ENCODE assay signal across 8 cellular contexts in genomic region chr21:32772281-32773047, GRCh38. TPM values are rescaled to one million over a fixed set of nuclear protein-coding genes. Genes with fewer than 3 reads are reported as not detected.
DNase-seq lines count a peak whose midpoint lies in the region; ATAC-seq, FAIRE-seq and TF ChIP-seq lines count a peak whose summit lies in the region.

No MANE protein-coding gene starts in this region.

- H3K27ac Mint-ChIP-seq in activated CD4-positive, alpha-beta memory T cell treated with anti-CD3 and anti-CD28 coated beads for 36 hours = peak overlapping the region; percentile 99
- peak overlapping the region; percentile 98 to 100 for H3K27ac Mint-ChIP-seq in effector memory CD8-positive, alpha-beta T cell
- peak overlapping the region; percentile 90 to 99 (median 97) for H3K27ac Mint-ChIP-seq in naive thymus-derived CD4-positive, alpha-beta T cell
- H3K27ac Mint-ChIP-seq in stimulated activated naive CD8-positive, alpha-beta T cell treated with anti-CD3 and anti-CD28 coated beads, Interleukin-15, Interleukin-2, amounts not matched to agents 100 ng/mL and 50 ng/mL, for 24 hours = peak overlapping the region; percentile 100

- H3K27ac ChIP-seq in naive thymus-derived CD4-positive, alpha-beta T cell (ENCODE audit: low read depth, low read length) = peak overlapping the region; percentile 76

- DNase-seq in GM10248 (ENCODE audit: extremely low spot score) (peak; percentile 65), NCI-H1105 treated with DMSO at 0.1 percent for 48 hours (lab: John Stamatoyannopoulos, UW) (peak; percentile 44), RCC 7860 (ENCODE audit: low spot score) (no peak)
- peak; percentile 84 for DNase-seq in activated CD4-positive, alpha-beta memory T cell treated with anti-CD3 and anti-CD28 coated beads for 36 hours
- peak; percentile 5 to 21 (median 7) for DNase-seq in effector memory CD8-positive, alpha-beta T cell
- peak in 7 of 9 donors; percentile 33 to 79 (median 42) for DNase-seq in naive thymus-derived CD4-positive, alpha-beta T cell

- H3K9me3 Mint-ChIP-seq in activated CD4-positive, alpha-beta memory T cell treated with anti-CD3 and anti-CD28 coated beads for 36 hours = no peaks in the 10 kb centered on the region
- H3K9me3 Mint-ChIP-seq in effector memory CD8-positive, alpha-beta T cell = peaks cover 0 to 2% of the 10 kb centered on the region in 2 donors
- H3K9me3 Mint-ChIP-seq in naive thymus-derived CD4-positive, alpha-beta T cell = peaks cover 0 to 9% (median 0%) of the 10 kb centered on the region in 11 donors
- peaks cover 5% of the 10 kb centered on the region for H3K9me3 Mint-ChIP-seq in stimulated activated naive CD8-positive, alpha-beta T cell treated with anti-CD3 and anti-CD28 coated beads, Interleukin-15, Interleukin-2, amounts not matched to agents 100 ng/mL and 50 ng/mL, for 24 hours

- TF ChIP-seq CTCF in GM10248 (IDR thresholded peaks at IDR 0.05; ENCODE audit: control extremely low read depth, extremely low read depth, low read depth, missing control alignments) = no peak

- CTCF ChIA-PET in GM10248 (lab: Yijun Ruan, JAX) = interaction anchor here (0.8 to 2.5 kb wide), 8 partner anchors 11 to 48 kb away, joined by 3 to 10 read pairs (median 3); partner anchors contain the start of gene SYNJ1
- CTCF ChIA-PET in activated CD4-positive, alpha-beta memory T cell treated with anti-CD3 and anti-CD28 coated beads for 36 hours (lab: Charles Lee) = interaction anchor here (0.7 to 2.4 kb wide), 10 partner anchors 10 to 589 kb away, joined by 3 to 11 read pairs (median 4); partner anchors contain the start of genes CFAP298 and SYNJ1
- CTCF ChIA-PET in naive thymus-derived CD4-positive, alpha-beta T cell (lab: Charles Lee) = interaction anchor here (0.7 to 2.6 kb wide), 3 partner anchors 44 to 397 kb away, joined by 3 to 14 read pairs (median 4); partner anchors contain the start of gene SYNJ1

- intact Hi-C loops in activated CD4-positive, alpha-beta memory T cell treated with anti-CD3 and anti-CD28 coated beads for 36 hours (cut with micrococcal nuclease) = loop anchor here (1.0 to 5.0 kb wide), 12 partner anchors 34 to 870 kb away; partner anchors contain the start of genes CFAP298, ITSN1, MIS18A and SON
- intact Hi-C loops in naive thymus-derived CD4-positive, alpha-beta T cell (cut with micrococcal nuclease) = loop anchor here (1.0 to 10.0 kb wide), 24 partner anchors 44 to 1845 kb away; partner anchors contain the start of genes CFAP298 (in 2 of the 2), CRYZL1 (in 2 of the 2), EVA1C (in 2 of the 2) and GART (in 2 of the 2)

- H3K4me3 Mint-ChIP-seq in activated CD4-positive, alpha-beta memory T cell treated with anti-CD3 and anti-CD28 coated beads for 36 hours = peak overlapping the region; percentile 95
- peak overlapping the region; percentile 82 to 86 for H3K4me3 Mint-ChIP-seq in effector memory CD8-positive, alpha-beta T cell
- peak overlapping the region; percentile 90 to 99 (median 96) for H3K4me3 Mint-ChIP-seq in naive thymus-derived CD4-positive, alpha-beta T cell
- peak overlapping the region; percentile 97 for H3K4me3 Mint-ChIP-seq in stimulated activated naive CD8-positive, alpha-beta T cell treated with anti-CD3 and anti-CD28 coated beads, Interleukin-15, Interleukin-2, amounts not matched to agents 100 ng/mL and 50 ng/mL, for 24 hours

- no peak for FAIRE-seq in RCC 7860 (lab: Jason Lieb, UNC)

- no peaks in the 10 kb centered on the region for H3K36me3 ChIP-seq in naive thymus-derived CD4-positive, alpha-beta T cell (ENCODE audit: control insufficient read depth in 2 of 3, insufficient read depth in 3 of 3, low read length in 3 of 3)

- no peaks in the 10 kb centered on the region for H3K27me3 ChIP-seq in naive thymus-derived CD4-positive, alpha-beta T cell (ENCODE audit: control insufficient read depth in 2 of 2, insufficient read depth in 2 of 2, low read length in 2 of 2)

- H3K4me3 ChIP-seq in naive thymus-derived CD4-positive, alpha-beta T cell (ENCODE audit: low read length) = peak overlapping the region; percentile 67

- no peaks in the 10 kb centered on the region for H3K9me3 ChIP-seq in naive thymus-derived CD4-positive, alpha-beta T cell (ENCODE audit: control insufficient read depth in 2 of 3, low read length in 3 of 3)

- peaks cover 3% of the 10 kb centered on the region for H3K27me3 Mint-ChIP-seq in activated CD4-positive, alpha-beta memory T cell treated with anti-CD3 and anti-CD28 coated beads for 36 hours
- peaks cover 0 to 5% of the 10 kb centered on the region in 2 donors for H3K27me3 Mint-ChIP-seq in effector memory CD8-positive, alpha-beta T cell
- peaks cover 0 to 5% (median 0%) of the 10 kb centered on the region in 5 donors for H3K27me3 Mint-ChIP-seq in naive thymus-derived CD4-positive, alpha-beta T cell
- no peaks in the 10 kb centered on the region for H3K27me3 Mint-ChIP-seq in stimulated activated naive CD8-positive, alpha-beta T cell treated with anti-CD3 and anti-CD28 coated beads, Interleukin-15, Interleukin-2, amounts not matched to agents 100 ng/mL and 50 ng/mL, for 24 hours

- peaks cover 27% of the 10 kb centered on the region for H3K36me3 Mint-ChIP-seq in activated CD4-positive, alpha-beta memory T cell treated with anti-CD3 and anti-CD28 coated beads for 36 hours
- H3K36me3 Mint-ChIP-seq in effector memory CD8-positive, alpha-beta T cell (ENCODE audit: insufficient read depth) = peaks cover 39% of the 10 kb centered on the region
- peaks cover 10 to 20% (median 13%) of the 10 kb centered on the region in 5 donors for H3K36me3 Mint-ChIP-seq in naive thymus-derived CD4-positive, alpha-beta T cell
- peaks cover 34% of the 10 kb centered on the region for H3K36me3 Mint-ChIP-seq in stimulated activated naive CD8-positive, alpha-beta T cell treated with anti-CD3 and anti-CD28 coated beads, Interleukin-15, Interleukin-2, amounts not matched to agents 100 ng/mL and 50 ng/mL, for 24 hours (ENCODE audit: low read depth)

- no peak for ATAC-seq in effector memory CD8-positive, alpha-beta T cell (replicated peaks)
- no peak for ATAC-seq in naive thymus-derived CD4-positive, alpha-beta T cell
- no peak for ATAC-seq in GM19023 (IDR thresholded peaks at IDR 0.05; ENCODE audit: unreplicated experiment)

- peaks cover 22 to 26% of the 10 kb centered on the region in 2 donors for H3K4me1 ChIP-seq in naive thymus-derived CD4-positive, alpha-beta T cell (ENCODE audit: control insufficient read depth in 2 of 2, insufficient read depth in 2 of 2, low read length in 2 of 2)

- POLR2A ChIA-PET in GM10248 (lab: Yijun Ruan, JAX) = interaction anchor here (1.9 kb wide), 1 partner anchor 45 kb away, joined by 9 read pairs; the partner anchor contains the start of gene SYNJ1
- POLR2A ChIA-PET in activated CD4-positive, alpha-beta memory T cell treated with anti-CD3 and anti-CD28 coated beads for 36 hours (lab: Charles Lee) = interaction anchor here (0.6 to 3.2 kb wide), 5 partner anchors 10 to 60 kb away, joined by 3 to 21 read pairs (median 4); partner anchors contain the start of gene SYNJ1
- POLR2A ChIA-PET in naive thymus-derived CD4-positive, alpha-beta T cell (lab: Charles Lee) = interaction anchor here (0.6 to 3.0 kb wide), 11 partner anchors 10 to 771 kb away, joined by 3 to 42 read pairs (median 4); partner anchors contain the start of genes SYNJ1 and TMEM50B

- H3K4me1 Mint-ChIP-seq in activated CD4-positive, alpha-beta memory T cell treated with anti-CD3 and anti-CD28 coated beads for 36 hours (ENCODE audit: low read depth) = peaks cover 50% of the 10 kb centered on the region
- peaks cover 28 to 52% of the 10 kb centered on the region in 2 donors for H3K4me1 Mint-ChIP-seq in effector memory CD8-positive, alpha-beta T cell (ENCODE audit: low read depth in 2 of 2)
- H3K4me1 Mint-ChIP-seq in naive thymus-derived CD4-positive, alpha-beta T cell = peaks cover 32 to 60% (median 51%) of the 10 kb centered on the region in 7 donors
- peaks cover 57% of the 10 kb centered on the region for H3K4me1 Mint-ChIP-seq in stimulated activated naive CD8-positive, alpha-beta T cell treated with anti-CD3 and anti-CD28 coated beads, Interleukin-15, Interleukin-2, amounts not matched to agents 100 ng/mL and 50 ng/mL, for 24 hours (ENCODE audit: low read depth)

RNA-seq across cellular contexts. Expression of gene PAXBP1, which starts 0.9 kb away (rescaled TPM):
- 10 to 100 TPM; 43.5 to 46.2 TPM for total RNA-seq in activated CD4-positive, alpha-beta memory T cell treated with anti-CD3 and anti-CD28 coated beads for 36 hours
- total RNA-seq in naive thymus-derived CD4-positive, alpha-beta T cell = 10 to 100 TPM; 49.2 to 79.2 (median 57.0) TPM
- polyA plus RNA-seq in naive thymus-derived CD4-positive, alpha-beta T cell = 10 to 100 TPM in 1 of 2 donors, 1 to 10 TPM in 1; 6.5 to 15.3 TPM

RNA-seq across cellular contexts. Expression of gene SYNJ1, which starts 44.7 kb away (rescaled TPM):
- 10 to 100 TPM; 13.3 to 14.2 TPM for total RNA-seq in activated CD4-positive, alpha-beta memory T cell treated with anti-CD3 and anti-CD28 coated beads for 36 hours
- total RNA-seq in naive thymus-derived CD4-positive, alpha-beta T cell = 10 to 100 TPM; 21.5 to 28.5 (median 22.2) TPM
- polyA plus RNA-seq in naive thymus-derived CD4-positive, alpha-beta T cell = 1 to 10 TPM; 4.3 to 9.8 TPM
